In the genomic region with DNA sequence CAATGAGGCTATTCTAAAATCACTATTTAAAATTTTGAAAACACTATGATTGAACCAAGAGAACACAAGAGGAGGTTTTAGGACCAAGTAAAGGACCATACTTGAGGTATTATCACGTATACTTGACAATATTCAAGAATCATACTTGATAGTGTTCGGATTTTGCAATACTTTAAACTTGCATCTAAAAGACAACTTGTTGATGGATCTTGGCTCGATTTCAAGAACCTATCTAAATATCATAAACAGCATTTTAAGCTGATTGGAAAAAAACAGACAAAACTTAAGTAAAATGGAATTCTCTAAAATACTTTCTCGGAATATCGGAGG, we compare ENCODE assay signal across 8 cellular contexts. TPM values are rescaled to one million over a fixed set of nuclear protein-coding genes. Genes with fewer than 3 reads are reported as not detected.
DNase-seq lines count a peak whose midpoint lies in the region; ATAC-seq, FAIRE-seq and TF ChIP-seq lines count a peak whose summit lies in the region.

No MANE protein-coding gene starts in this region.

- H4K20me1 ChIP-seq in OCI-LY3 (ENCODE audit: insufficient read depth, low read length): peaks cover 55% of the 10 kb centered on the region

- peaks cover 59% of the 10 kb centered on the region for H3K79me2 ChIP-seq in OCI-LY3 (ENCODE audit: low read length)

- H3K36me3 Mint-ChIP-seq in CD8-positive, alpha-beta T cell: peaks cover 9% of the 10 kb centered on the region

- peak overlapping the region; percentile 92 for H3K27ac Mint-ChIP-seq in CD8-positive, alpha-beta T cell

- H3K9me3 Mint-ChIP-seq in CD8-positive, alpha-beta T cell: no peaks in the 10 kb centered on the region

- peak overlapping the region; percentile 83 for H3K4me2 ChIP-seq in OCI-LY3 (ENCODE audit: low read length)
- peak overlapping the region; percentile 67 for H3K4me2 ChIP-seq in neuronal stem cell (ENCODE audit: insufficient read depth, low read length, poor library complexity, severe bottlenecking)

- H2AFZ ChIP-seq in OCI-LY3 (ENCODE audit: low read depth, low read length) (no peak overlapping the region), neuronal stem cell (ENCODE audit: low read length) (no peak overlapping the region)

- peak overlapping the region; percentile 94 for H3K4me3 Mint-ChIP-seq in CD8-positive, alpha-beta T cell

- H2BK5ac ChIP-seq in neuronal stem cell (ENCODE audit: low read length): no peak overlapping the region

- no peak overlapping the region for H3K23ac ChIP-seq in neuronal stem cell (ENCODE audit: low read depth, low read length, poor library complexity)

- H3K4ac ChIP-seq in neuronal stem cell (ENCODE audit: low read length): no peak overlapping the region

- H3K18ac ChIP-seq in neuronal stem cell (ENCODE audit: low read length): no peak overlapping the region

- peak; percentile 83 for FAIRE-seq in endometrium (lab: Jason Lieb, UNC)

- no CpG with 5 or more reads among the region's 5 CpGs for WGBS in neuronal stem cell (ENCODE audit: extremely low coverage in 2 of 2, insufficient read length in 2 of 2, insufficient replicate concordance in 1 of 2), 2 donors

- H4K91ac ChIP-seq in neuronal stem cell (ENCODE audit: low read depth, low read length, poor library complexity): no peak overlapping the region

- CTCF ChIA-PET in CD8-positive, alpha-beta T cell (lab: Charles Lee): interaction anchor here (0.7 kb wide), 1 partner anchor 24 kb away, joined by 3 read pairs; no protein-coding TSS in a partner anchor

- no peaks in the 10 kb centered on the region for H3K9me3 ChIP-seq in CD8-positive, alpha-beta T cell (ENCODE audit: low read length)
- H3K9me3 ChIP-seq in OCI-LY3 (ENCODE audit: insufficient read depth, low read length): no peaks in the 10 kb centered on the region
- no peaks in the 10 kb centered on the region for H3K9me3 ChIP-seq in neuronal stem cell (replicated peaks in 1 of 2; ENCODE audit: control insufficient read depth in 2 of 2, insufficient read depth in 1 of 2, low read depth in 1 of 2, low read length in 2 of 2)

- H3K4me3 ChIP-seq in CD8-positive, alpha-beta T cell (ENCODE audit: low read depth, low read length): peak overlapping the region; percentile 72
- peak overlapping the region; percentile 84 for H3K4me3 ChIP-seq in OCI-LY3 (ENCODE audit: low read length)
- H3K4me3 ChIP-seq in neuronal stem cell (ENCODE audit: low read length in 2 of 2): peak overlapping the region in 1 of 2 donors; percentile 61

- H3K4me1 ChIP-seq in CD8-positive, alpha-beta T cell (ENCODE audit: insufficient read depth, low read length): peaks cover 22% of the 10 kb centered on the region
- H3K4me1 ChIP-seq in OCI-LY3 (ENCODE audit: low read length): peaks cover 27% of the 10 kb centered on the region
- H3K4me1 ChIP-seq in neuronal stem cell (ENCODE audit: control insufficient read depth in 2 of 2, insufficient read depth in 1 of 2, low read depth in 1 of 2, low read length in 2 of 2): peaks cover 3 to 5% of the 10 kb centered on the region in 2 donors

- H3K79me1 ChIP-seq in neuronal stem cell (ENCODE audit: low read depth, low read length): no peaks in the 10 kb centered on the region

- H3K9ac ChIP-seq in OCI-LY3 (ENCODE audit: low read length) (peak overlapping the region; percentile 82), neuronal stem cell (ENCODE audit: low read depth, low read length, poor library complexity) (no peak overlapping the region)

- no peak for TF ChIP-seq CTCF in CD8-positive, alpha-beta T cell (IDR thresholded peaks at IDR 0.05)
- no peak for TF ChIP-seq CTCF in OCI-LY3 (IDR thresholded peaks at IDR 0.05; ENCODE audit: low read depth, low read length)

- H3K27ac ChIP-seq in CD8-positive, alpha-beta T cell (ENCODE audit: low read depth, low read length): peak overlapping the region; percentile 65
- H3K27ac ChIP-seq in OCI-LY3 (ENCODE audit: low read length) (peak overlapping the region; percentile 85), neuronal stem cell (replicated peaks; ENCODE audit: low read length) (no peak overlapping the region)

- POLR2A ChIA-PET in CD8-positive, alpha-beta T cell (lab: Charles Lee): interaction anchor here (0.6 to 0.7 kb wide), 3 partner anchors 63 to 1273 kb away, joined by 3 to 7 read pairs (median 3); no protein-coding TSS in a partner anchor

- H3K4me1 Mint-ChIP-seq in CD8-positive, alpha-beta T cell (ENCODE audit: low read depth): peaks cover 41% of the 10 kb centered on the region

- H2BK120ac ChIP-seq in neuronal stem cell (ENCODE audit: low read depth, low read length): no peak overlapping the region

- H2BK12ac ChIP-seq in neuronal stem cell (ENCODE audit: low read length): no peak overlapping the region

- intact Hi-C loops in CD8-positive, alpha-beta T cell (cut with DNase I, micrococcal nuclease): loop anchor here (5.0 to 10.0 kb wide), 9 partner anchors 261 to 1609 kb away; partner anchors contain the start of genes ATXN7L1 (in 2 of the 2), CBLL1 (in 1 of the 2), COG5 (in 1 of the 2) and DLD (in 1 of the 2)

- no peak for ATAC-seq in CD8-positive, alpha-beta T cell
- ATAC-seq in GM19023 (IDR thresholded peaks at IDR 0.05; ENCODE audit: unreplicated experiment): no peak

- no peak for DNase-seq in CD8-positive, alpha-beta T cell
- DNase-seq in neuronal stem cell (ENCODE audit: low spot score) (no peak), COLO829 (ENCODE audit: low spot score) (no peak), NCI-H1930 (lab: John Stamatoyannopoulos, UW) (no peak)
- DNase-seq in stimulated activated CD4-positive, alpha-beta T cell treated with anti-CD3 and anti-CD28 coated beads, Interleukin-2, amount 100 ng/mL, for 24 hours: no peak

- H3K27me3 Mint-ChIP-seq in CD8-positive, alpha-beta T cell (ENCODE audit: low read depth): peaks cover 2% of the 10 kb centered on the region

- no peak overlapping the region for H3K14ac ChIP-seq in neuronal stem cell (ENCODE audit: low read length)

- H4K8ac ChIP-seq in neuronal stem cell (ENCODE audit: low read depth, low read length): no peak overlapping the region

- H3K27me3 ChIP-seq in CD8-positive, alpha-beta T cell (ENCODE audit: insufficient read depth, low read length): no peaks in the 10 kb centered on the region
- H3K27me3 ChIP-seq in OCI-LY3 (ENCODE audit: low read depth, low read length) (no peaks in the 10 kb centered on the region), neuronal stem cell (ENCODE audit: control insufficient read depth in 3 of 3, insufficient read depth in 3 of 3, low read depth in 1 of 3, low read length in 3 of 3) (no peaks in the 10 kb centered on the region)

- H2BK15ac ChIP-seq in neuronal stem cell (ENCODE audit: low read length): no peak overlapping the region

- H2AK5ac ChIP-seq in neuronal stem cell (ENCODE audit: low read depth, low read length): no peak overlapping the region

- H3K36me3 ChIP-seq in CD8-positive, alpha-beta T cell (ENCODE audit: insufficient read depth, low read length): no peaks in the 10 kb centered on the region
- H3K36me3 ChIP-seq in OCI-LY3 (replicated peaks; ENCODE audit: low read depth, low read length) (peaks cover 18% of the 10 kb centered on the region), neuronal stem cell (replicated peaks in 1 of 2; ENCODE audit: control insufficient read depth in 2 of 2, insufficient read depth in 2 of 2, low read length in 2 of 2) (peaks cover 0 to 6% of the 10 kb centered on the region in 2 donors)

RNA-seq across cellular contexts. Expression of gene NAMPT, which starts 1.3 kb away (rescaled TPM):
- total RNA-seq in CD8-positive, alpha-beta T cell: 100 to 1,000 TPM; 188 to 198 TPM
- 33.7 TPM for polyA plus RNA-seq in neuronal stem cell (2013, experiment 1 of 2)
- 38.1 TPM for polyA plus RNA-seq in neuronal stem cell (2013, experiment 2 of 2)
